In genomic region chr11:76210920-76211851, GRCh38 we compare ENCODE assay signal across 8 cellular contexts. TPM values are rescaled to one million over a fixed set of nuclear protein-coding genes. Genes with fewer than 3 reads are reported as not detected.
DNase-seq lines count a peak whose midpoint lies in the region; ATAC-seq and TF ChIP-seq lines count a peak whose summit lies in the region.

No MANE protein-coding gene starts in this region.

- peaks cover 12% of the 10 kb centered on the region for H3K36me3 Mint-ChIP-seq in effector memory CD8-positive, alpha-beta T cell (ENCODE audit: insufficient read depth)
- no peaks in the 10 kb centered on the region for H3K36me3 Mint-ChIP-seq in naive thymus-derived CD8-positive, alpha-beta T cell

- no peaks in the 10 kb centered on the region for H3K9me3 Mint-ChIP-seq in effector memory CD8-positive, alpha-beta T cell
- no peaks in the 10 kb centered on the region for H3K9me3 Mint-ChIP-seq in naive thymus-derived CD8-positive, alpha-beta T cell

- peaks cover 0 to 30% of the 10 kb centered on the region in 2 donors for H3K27me3 Mint-ChIP-seq in effector memory CD8-positive, alpha-beta T cell
- H3K27me3 Mint-ChIP-seq in naive thymus-derived CD8-positive, alpha-beta T cell, result peaks cover 7 to 23% (median 15%) of the 10 kb centered on the region in 5 donors

- DNase-seq in cardiac muscle cell (ENCODE audit: low read depth in 1 of 2, low spot score in 1 of 2) (no peak), cardiac septum (ENCODE audit: low spot score) (no peak), hypothalamus (lab: John Stamatoyannopoulos, UW) (no peak)
- DNase-seq in effector memory CD8-positive, alpha-beta T cell, result peak in 1 of 3 experiments; percentile 13
- DNase-seq in naive thymus-derived CD8-positive, alpha-beta T cell, result peak in 2 of 10 donors; percentile 20 to 40

- H3K27ac ChIP-seq in cardiac muscle cell, result no peak overlapping the region

- no peak overlapping the region for H3K27ac Mint-ChIP-seq in effector memory CD8-positive, alpha-beta T cell
- H3K27ac Mint-ChIP-seq in naive thymus-derived CD8-positive, alpha-beta T cell, result peak overlapping the region in 4 of 10 donors; percentile 41 to 75 (median 44)

- H3K4me1 ChIP-seq in cardiac muscle cell (ENCODE audit: low read depth), result no peaks in the 10 kb centered on the region

- no peaks in the 10 kb centered on the region for H3K9me3 ChIP-seq in cardiac muscle cell (ENCODE audit: low read depth)

- intact Hi-C loops in cardiac septum (cut with DNase I), result loop anchor here (2.0 kb wide), 1 partner anchor 24 kb away; no protein-coding TSS in a partner anchor

- H3K4me1 Mint-ChIP-seq in effector memory CD8-positive, alpha-beta T cell (ENCODE audit: low read depth in 2 of 2), result peaks cover 3 to 13% of the 10 kb centered on the region in 2 donors
- peaks cover 2 to 33% (median 16%) of the 10 kb centered on the region in 4 donors for H3K4me1 Mint-ChIP-seq in naive thymus-derived CD8-positive, alpha-beta T cell

- peaks cover 39% of the 10 kb centered on the region for H3K27me3 ChIP-seq in cardiac muscle cell

- peak overlapping the region; percentile 61 for H3K4me3 ChIP-seq in cardiac muscle cell

- peak overlapping the region; percentile 84 to 85 for H3K4me3 Mint-ChIP-seq in effector memory CD8-positive, alpha-beta T cell
- H3K4me3 Mint-ChIP-seq in naive thymus-derived CD8-positive, alpha-beta T cell, result peak overlapping the region; percentile 60 to 86 (median 80)

- no peaks in the 10 kb centered on the region for H3K36me3 ChIP-seq in cardiac muscle cell

- POLR2A ChIA-PET in naive thymus-derived CD8-positive, alpha-beta T cell (lab: Charles Lee), result interaction anchor here (0.6 to 4.7 kb wide), 3 partner anchors 15 to 823 kb away, joined by 3 to 22 read pairs (median 3); no protein-coding TSS in a partner anchor

- no peak for TF ChIP-seq CTCF in cardiac muscle cell (IDR thresholded peaks at IDR 0.05; ENCODE audit: low read depth, low read length)

- peak; percentile 4 for ATAC-seq in effector memory CD8-positive, alpha-beta T cell (replicated peaks)
- ATAC-seq in naive thymus-derived CD8-positive, alpha-beta T cell, result peak; percentile 13 to 18
- ATAC-seq in GM18909 (IDR thresholded peaks at IDR 0.05; ENCODE audit: poor library complexity, unreplicated experiment) (no peak), GM19351 (IDR thresholded peaks at IDR 0.05; ENCODE audit: unreplicated experiment) (no peak), GM21576 (IDR thresholded peaks at IDR 0.05; ENCODE audit: unreplicated experiment) (no peak)

RNA-seq across cellular contexts. Expression of gene WNT11, which starts 4.9 kb away (rescaled TPM):
- total RNA-seq in cardiac muscle cell (107 and 114 TPM in 2 replicates), cardiac septum (9.2 TPM)
- polyA plus RNA-seq in cardiac muscle cell, result 78.3 and 87.9 TPM in 2 replicates
- total RNA-seq in naive thymus-derived CD8-positive, alpha-beta T cell, result under 1 TPM in 1 of 2 experiments, not detected in 1; 0.81 TPM
- under 1 TPM in 2 of 3 donors, not detected in 1; 0.09 to 0.24 TPM for polyA plus RNA-seq in naive thymus-derived CD8-positive, alpha-beta T cell

Comparison
In these comparisons a context has a peak if more than half of its experiments do, and no peak if none do; other contexts are left out.
1. RNA of gene WNT11, which starts 4.9 kb away (total RNA-seq): 107 to 114 TPM in cardiac muscle cell; 9.2 TPM in cardiac septum (single experiment) and 0.81 TPM in naive thymus-derived CD8-positive, alpha-beta T cell; every median in the first group is over 10 times any median in the second.
2. ATAC-seq: peak in effector memory CD8-positive, alpha-beta T cell (single experiment) and naive thymus-derived CD8-positive, alpha-beta T cell (2 of 2); none in GM18909 (single experiment), GM19351 (single experiment) and GM21576 (single experiment).